In genomic region chr11:65606876-65607613, GRCh38 we compare ENCODE assay signal across 8 cellular contexts. TPM values are rescaled to one million over a fixed set of nuclear protein-coding genes. Genes with fewer than 3 reads are reported as not detected.
DNase-seq lines count a peak whose midpoint lies in the region; ATAC-seq, FAIRE-seq and TF ChIP-seq lines count a peak whose summit lies in the region.

No MANE protein-coding gene starts in this region.

- H2AFZ ChIP-seq in keratinocyte (ENCODE audit: control insufficient read depth, low read length) = no peak overlapping the region

- H3K4me3 ChIP-seq in choroid plexus epithelial cell (ENCODE audit: low read depth, low read length) (peak overlapping the region; percentile 47), keratinocyte (ENCODE audit: control insufficient read depth in 2 of 3, extremely low read depth in 1 of 3, insufficient read depth in 2 of 3, low read depth in 1 of 3, low read length in 3 of 3) (peak overlapping the region in 1 of 3 experiments; percentile 34), skin epidermis (peak overlapping the region in 3 of 7 experiments; percentile 13 to 27 (median 20))

- peaks cover 10% of the 10 kb centered on the region for H3K4me1 ChIP-seq in keratinocyte (ENCODE audit: control insufficient read depth, extremely low read depth, insufficient read depth, low read length)

- DNase-seq in AG08395 (ENCODE audit: low spot score) = peak; percentile 99
- DNase-seq in NCI-H1092 (lab: John Stamatoyannopoulos, UW) = peak; percentile 83
- DNase-seq in choroid plexus epithelial cell (ENCODE audit: low read depth) = peak; percentile 96
- peak; percentile 88 for DNase-seq in keratinocyte (ENCODE audit: low read depth, low spot score)
- no peak for DNase-seq in stimulated activated naive CD4-positive, alpha-beta T cell treated with Interleukin-2 at 50 U/mL for 16 hours (lab: John Stamatoyannopoulos, UW)

- no peaks in the 10 kb centered on the region for H3K27me3 ChIP-seq in keratinocyte (ENCODE audit: control insufficient read depth, extremely low read depth, insufficient read depth, low read length)

- no peaks in the 10 kb centered on the region for H3K9me1 ChIP-seq in keratinocyte (ENCODE audit: control insufficient read depth, extremely low read depth, insufficient read depth, low read length)

- H4K20me1 ChIP-seq in keratinocyte (ENCODE audit: control insufficient read depth, extremely low read depth, insufficient read depth, low read length) = no peaks in the 10 kb centered on the region

- H3K4me2 ChIP-seq in keratinocyte (ENCODE audit: control insufficient read depth, extremely low read depth, insufficient read depth, low read depth, low read length) = peak overlapping the region; percentile 58

- H3K27ac ChIP-seq in keratinocyte (ENCODE audit: control insufficient read depth, insufficient read depth, low read length) (no peak overlapping the region), skin epidermis (peak overlapping the region in 16 of 21 experiments; percentile 5 to 90 (median 75))

- TF ChIP-seq CTCF in choroid plexus epithelial cell (conservative IDR thresholded peaks at IDR 0.05; ENCODE audit: low read depth, low read length) (no peak), keratinocyte (optimal IDR thresholded peaks at IDR 0.05 in 1 of 3, IDR thresholded peaks at IDR 0.05 in 1 of 3, conservative IDR thresholded peaks at IDR 0.05 in 1 of 3; ENCODE audit: extremely low read depth in 1 of 3, insufficient read depth in 2 of 3, low read length in 3 of 3) (no peak)

- H3K79me2 ChIP-seq in keratinocyte (ENCODE audit: control insufficient read depth, insufficient read depth, low read length) = peaks cover 16% of the 10 kb centered on the region

- H3K9ac ChIP-seq in keratinocyte (ENCODE audit: control insufficient read depth, extremely low read depth, insufficient read depth, low read length) = no peak overlapping the region

- dilution Hi-C loops in keratinocyte (cut with MboI; ENCODE audit: extremely low pct_ligation_motif_present, low sequenced_read_pairs) = no loop called here

- ATAC-seq in HG02798 (IDR thresholded peaks at IDR 0.05; ENCODE audit: poor library complexity, unreplicated experiment) (no peak), GM19397 (IDR thresholded peaks at IDR 0.05; ENCODE audit: unreplicated experiment) (no peak)

- peaks cover 20 to 26% of the 10 kb centered on the region in 2 experiments for H3K36me3 ChIP-seq in keratinocyte (ENCODE audit: control insufficient read depth in 2 of 2, extremely low read depth in 1 of 2, insufficient read depth in 2 of 2, low read length in 2 of 2)

- peak; percentile 23 for FAIRE-seq in keratinocyte (lab: Jason Lieb, UNC)

- H3K9me3 ChIP-seq in keratinocyte (ENCODE audit: control insufficient read depth, low read depth, low read length) = no peaks in the 10 kb centered on the region

RNA-seq across cellular contexts. Expression of gene MAP3K11, which starts 7.0 kb away (rescaled TPM):
- polyA plus RNA-seq in keratinocyte = 13.6 to 18.8 TPM (median 17.5 TPM) in 3 replicates
- polyA plus RNA-seq in keratinocyte (2011; ENCODE audit: low read depth) = 16.5 TPM
- polyA plus RNA-seq in keratinocyte (2011; cell fraction: cytosol; rRNA removed) = 13.9 and 26.8 TPM in 2 replicates
- 16.8 and 28.6 TPM in 2 replicates for polyA plus RNA-seq in keratinocyte (2011; cell fraction: nucleus; rRNA removed)
- polyA plus RNA-seq in keratinocyte (2012; ENCODE audit: low replicate concordance) = 19.2 and 29.1 TPM in 2 replicates
- polyA minus RNA-seq in keratinocyte = 19.5 to 32.4 TPM (median 32.4 TPM) in 3 replicates
- polyA minus RNA-seq in keratinocyte (2011; cell fraction: cytosol; rRNA and poly(A)+ RNA removed) = 34.0 TPM
- polyA minus RNA-seq in keratinocyte (2011; cell fraction: nucleus; rRNA and poly(A)+ RNA removed) = 16.4 and 21.2 TPM in 2 replicates

RNA-seq across cellular contexts. Expression of gene PCNX3, which starts 8.5 kb away (rescaled TPM):
- 6.1 to 16.5 TPM (median 10.5 TPM) in 3 replicates for polyA plus RNA-seq in keratinocyte
- 2.9 TPM for polyA plus RNA-seq in keratinocyte (2011; ENCODE audit: low read depth)
- polyA plus RNA-seq in keratinocyte (2011; cell fraction: cytosol; rRNA removed) = 5.5 and 9.7 TPM in 2 replicates
- polyA plus RNA-seq in keratinocyte (2011; cell fraction: nucleus; rRNA removed) = 45.9 and 65.6 TPM in 2 replicates
- 16.6 and 25.6 TPM in 2 replicates for polyA plus RNA-seq in keratinocyte (2012; ENCODE audit: low replicate concordance)
- polyA minus RNA-seq in keratinocyte = 26.5 to 94.3 TPM (median 29.5 TPM) in 3 replicates
- polyA minus RNA-seq in keratinocyte (2011; cell fraction: cytosol; rRNA and poly(A)+ RNA removed) = 33.4 TPM
- polyA minus RNA-seq in keratinocyte (2011; cell fraction: nucleus; rRNA and poly(A)+ RNA removed) = 97.7 and 104 TPM in 2 replicates

RNA-seq across cellular contexts. Expression of gene KCNK7, which starts 11.4 kb away (rescaled TPM):
- 0.14 to 1.5 TPM (median 0.46 TPM) in 3 replicates for polyA plus RNA-seq in keratinocyte
- polyA plus RNA-seq in keratinocyte (2011; ENCODE audit: low read depth) = not detected
- 0.18 and 0.19 TPM in 2 replicates for polyA plus RNA-seq in keratinocyte (2011; cell fraction: cytosol; rRNA removed)
- polyA plus RNA-seq in keratinocyte (2011; cell fraction: nucleus; rRNA removed) = 0.34 and 0.51 TPM in 2 replicates
- 0.63 and 0.75 TPM in 2 replicates for polyA plus RNA-seq in keratinocyte (2012; ENCODE audit: low replicate concordance)
- 0.26 TPM in 1 of 3 replicates, not detected in the others for polyA minus RNA-seq in keratinocyte
- not detected for polyA minus RNA-seq in keratinocyte (2011; cell fraction: cytosol; rRNA and poly(A)+ RNA removed)
- polyA minus RNA-seq in keratinocyte (2011; cell fraction: nucleus; rRNA and poly(A)+ RNA removed) = not detected in 2 replicates

RNA-seq across cellular contexts. Expression of gene SIPA1, which starts 30.9 kb away (rescaled TPM):
- 4.5 to 7.2 TPM (median 7.1 TPM) in 3 replicates for polyA plus RNA-seq in keratinocyte
- 8.5 TPM for polyA plus RNA-seq in keratinocyte (2011; ENCODE audit: low read depth)
- polyA plus RNA-seq in keratinocyte (2011; cell fraction: cytosol; rRNA removed) = 2.7 and 6.2 TPM in 2 replicates
- polyA plus RNA-seq in keratinocyte (2011; cell fraction: nucleus; rRNA removed) = 5.3 and 7.0 TPM in 2 replicates
- polyA plus RNA-seq in keratinocyte (2012; ENCODE audit: low replicate concordance) = 15.3 and 16.2 TPM in 2 replicates
- polyA minus RNA-seq in keratinocyte = 7.4 to 49.8 TPM (median 9.6 TPM) in 3 replicates
- 11.9 TPM for polyA minus RNA-seq in keratinocyte (2011; cell fraction: cytosol; rRNA and poly(A)+ RNA removed)
- polyA minus RNA-seq in keratinocyte (2011; cell fraction: nucleus; rRNA and poly(A)+ RNA removed) = 6.1 and 8.1 TPM in 2 replicates

RNA-seq across cellular contexts. Expression of gene EHBP1L1, which starts 31.2 kb away (rescaled TPM):
- 8.5 to 14.0 TPM (median 10.4 TPM) in 3 replicates for polyA plus RNA-seq in keratinocyte
- 28.9 TPM for polyA plus RNA-seq in keratinocyte (2011; ENCODE audit: low read depth)
- 5.2 and 16.1 TPM in 2 replicates for polyA plus RNA-seq in keratinocyte (2011; cell fraction: cytosol; rRNA removed)
- polyA plus RNA-seq in keratinocyte (2011; cell fraction: nucleus; rRNA removed) = 35.7 and 50.9 TPM in 2 replicates
- polyA plus RNA-seq in keratinocyte (2012; ENCODE audit: low replicate concordance) = 12.7 and 19.8 TPM in 2 replicates
- 9.8 to 25.0 TPM (median 16.6 TPM) in 3 replicates for polyA minus RNA-seq in keratinocyte
- polyA minus RNA-seq in keratinocyte (2011; cell fraction: cytosol; rRNA and poly(A)+ RNA removed) = 36.8 TPM
- 21.4 and 21.5 TPM in 2 replicates for polyA minus RNA-seq in keratinocyte (2011; cell fraction: nucleus; rRNA and poly(A)+ RNA removed)
